ENCODE assay signal across 23 cellular contexts in genomic region chr2:151900261-151900660, GRCh38.
"Had no signal": no experiment of that assay in that cellular context is flagged by ENCODE, and none has a peak within 500 bp of the region (broad histone marks: within the 10 kb centered on the region; RNA-seq: fewer than 3 reads in every experiment).

No MANE protein-coding gene starts in this region.

- H3K4me2 ChIP-seq: hepatocyte had no signal

- FAIRE-seq: endometrium had no signal

- H3K9me3 ChIP-seq: colonic mucosa, right lobe of liver, uterus had no signal

- ATAC-seq: activated CD4-positive, alpha-beta T cell treated with anti-CD3 and anti-CD28 coated beads for 36 hours; activated naive CD4-positive, alpha-beta T cell treated with anti-CD3 and anti-CD28 coated beads, Interleukin-2, amount 50 U/mL, for 72 hours; activated T-cell treated with anti-CD3 and anti-CD28 coated beads, Interleukin-2, amount 50 U/mL, for 72 hours; left cardiac atrium; left ventricle myocardium superior had no signal

- H3K27ac ChIP-seq: colonic mucosa, epithelial cell of prostate, esophagus squamous epithelium, hepatocyte, right lobe of liver, thoracic aorta, uterus had no signal

- H3K27me3 ChIP-seq: colonic mucosa, esophagus squamous epithelium, hepatocyte, right lobe of liver, uterus had no signal

- H3K4me3 ChIP-seq: colonic mucosa, esophagus squamous epithelium, hepatocyte, right lobe of liver, thoracic aorta, uterus had no signal

- H2AFZ ChIP-seq: hepatocyte had no signal

- H3K4me1 ChIP-seq: colonic mucosa, right lobe of liver, uterus had no signal

- H3K36me3 ChIP-seq: colonic mucosa, esophagus squamous epithelium, right lobe of liver, thoracic aorta, uterus had no signal

- H3K79me2 ChIP-seq: hepatocyte had no signal

- DNase-seq: activated CD4-positive, alpha-beta T cell treated with anti-CD3 and anti-CD28 coated beads for 36 hours; activated CD4-positive, alpha-beta T cell treated with anti-CD3 and anti-CD28 coated beads, Interleukin-2, amount 50 U/mL, for 4 hours; activated CD4-positive, CD25-positive, alpha-beta regulatory T cell; activated naive CD4-positive, alpha-beta T cell; activated T-cell treated with anti-CD3 and anti-CD28 coated beads for 4 hours; activated T-cell treated with anti-CD3 and anti-CD28 coated beads, Interleukin-2, amount 50 U/mL, for 72 hours; cerebellar nuclear complex; colonic mucosa; effector CD8-positive, alpha-beta T cell; esophagus squamous epithelium; foreskin melanocyte; glutamatergic neuron; islet precursor cell; left cardiac atrium; left ventricle myocardium superior; right lobe of liver; stimulated activated CD4-positive, alpha-beta T cell treated with anti-CD3 and anti-CD28 coated beads, Interleukin-2, amount 100 ng/mL, for 48 hours; uterus had no signal
